14 cellular contexts compared by ENCODE assay signal in the genomic region with DNA sequence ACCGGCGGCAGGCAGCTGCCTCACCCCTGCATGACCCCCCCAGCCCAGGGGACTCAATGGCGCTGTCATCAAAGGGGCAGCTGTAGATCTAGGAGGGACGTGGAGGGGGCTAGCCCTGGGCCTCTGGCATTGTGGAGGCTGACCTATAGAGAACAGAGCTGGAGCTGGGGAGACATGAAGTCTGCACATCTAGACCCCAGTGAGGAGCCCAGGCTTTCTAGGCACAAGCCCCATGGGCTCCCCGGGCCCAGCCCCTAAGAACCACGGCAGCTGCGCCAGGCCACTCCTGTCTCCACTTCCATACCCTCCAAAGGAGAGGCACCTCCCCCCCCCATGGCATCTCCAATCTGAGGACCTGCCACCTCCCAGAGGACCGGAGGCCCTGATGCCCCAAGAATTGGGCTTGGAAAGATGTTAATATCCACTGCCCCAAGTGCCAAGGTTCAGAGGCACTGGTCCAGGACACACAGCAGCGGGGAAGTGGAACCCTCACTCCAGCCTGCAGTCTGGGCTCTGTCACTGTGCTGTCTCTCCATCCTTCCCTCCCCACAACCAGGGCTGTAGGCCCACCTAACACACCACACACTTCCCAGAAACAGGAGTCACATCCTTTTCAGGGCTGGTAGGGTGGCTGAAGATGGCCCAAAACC.
"Had no signal": no experiment of that assay in that cellular context is flagged by ENCODE, and none has a peak within 500 bp of the region (broad histone marks: within the 10 kb centered on the region; RNA-seq: fewer than 3 reads in every experiment).

No MANE protein-coding gene starts in this region.

- H3K27ac Mint-ChIP-seq: activated CD4-positive, alpha-beta memory T cell treated with anti-CD3 and anti-CD28 coated beads for 36 hours; progenitor cell of endocrine pancreas had no signal

- H3K4me3 ChIP-seq: mucosa of descending colon, SJSA1, tibial artery had no signal

- ATAC-seq: activated naive CD4-positive, alpha-beta T cell treated with anti-CD3 and anti-CD28 coated beads, Interleukin-2, amount 50 U/mL, for 72 hours; activated T-cell treated with anti-CD3 and anti-CD28 coated beads, Interleukin-2, amount 50 U/mL, for 4 hours; mucosa of descending colon; naive thymus-derived CD8-positive, alpha-beta T cell had no signal

- H3K27ac ChIP-seq: brain microvascular endothelial cell, SJSA1, tibial artery had no signal

- H3K36me3 Mint-ChIP-seq: naive thymus-derived CD8-positive, alpha-beta T cell had no signal

- H3K9me3 Mint-ChIP-seq: activated CD4-positive, alpha-beta memory T cell treated with anti-CD3 and anti-CD28 coated beads for 36 hours; activated naive CD4-positive, alpha-beta T cell treated with anti-CD3 and anti-CD28 coated beads, Interleukin-2, amount 50 U/mL, for 72 hours; activated T-cell treated with anti-CD3 and anti-CD28 coated beads, Interleukin-2, amount 50 U/mL, for 4 hours had no signal

- H3K36me3 ChIP-seq: brain microvascular endothelial cell had no signal

- H3K27me3 Mint-ChIP-seq: activated CD4-positive, alpha-beta memory T cell treated with anti-CD3 and anti-CD28 coated beads for 36 hours; naive thymus-derived CD8-positive, alpha-beta T cell; progenitor cell of endocrine pancreas had no signal

- DNase-seq: activated CD4-positive, alpha-beta memory T cell treated with anti-CD3 and anti-CD28 coated beads for 36 hours; activated CD4-positive, alpha-beta T cell treated with anti-CD3 and anti-CD28 coated beads for 1 hour; activated effector memory CD4-positive, alpha-beta T cell treated with anti-CD3 and anti-CD28 coated beads, Interleukin-2, amount 50 U/mL, for 16 hours; activated T-cell treated with anti-CD3 and anti-CD28 coated beads, Interleukin-2, amount 50 U/mL, for 4 hours; amniotic stem cell; brain microvascular endothelial cell; mucosa of descending colon; naive thymus-derived CD8-positive, alpha-beta T cell; nucleus accumbens; stimulated activated CD4-positive, alpha-beta T cell treated with anti-CD3 and anti-CD28 coated beads, Interleukin-4, amount 100 ng/mL, for 4 hours; tibial artery had no signal

- H3K27me3 ChIP-seq: brain microvascular endothelial cell, SJSA1, tibial artery had no signal

- H3K9me3 ChIP-seq: mucosa of descending colon, tibial artery had no signal

- H3K4me3 Mint-ChIP-seq: activated CD4-positive, alpha-beta memory T cell treated with anti-CD3 and anti-CD28 coated beads for 36 hours; activated T-cell treated with anti-CD3 and anti-CD28 coated beads, Interleukin-2, amount 50 U/mL, for 4 hours; naive thymus-derived CD8-positive, alpha-beta T cell had no signal
